ENCODE assay signal across 32 cellular contexts in the genomic region with DNA sequence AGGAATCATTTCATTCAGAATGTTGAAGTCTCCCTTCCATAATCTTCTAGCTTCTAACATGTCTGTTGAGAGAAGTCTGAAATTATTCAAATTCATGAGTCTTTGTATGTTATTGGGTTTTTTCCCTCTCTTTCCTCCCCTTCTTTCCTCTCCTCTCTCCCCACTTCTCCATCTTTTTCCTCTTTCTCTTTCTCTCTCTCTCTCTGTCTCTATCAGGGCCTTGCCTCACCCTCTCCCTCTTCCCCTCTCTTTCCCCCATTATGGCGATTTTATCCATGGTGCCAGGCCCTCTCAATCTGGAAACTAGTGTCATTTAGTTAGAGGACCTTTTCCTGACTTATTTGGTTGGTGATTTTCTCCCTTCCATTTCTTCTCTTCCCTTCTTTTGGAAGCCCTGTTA.
"Had no signal": no experiment of that assay in that cellular context is flagged by ENCODE, and none has a peak within 500 bp of the region (broad histone marks: within the 10 kb centered on the region; RNA-seq: fewer than 3 reads in every experiment).

No MANE protein-coding gene starts in this region.

- H3K4me1 ChIP-seq: colonic mucosa, esophagus squamous epithelium, parathyroid adenoma, right lobe of liver, suprapubic skin, transverse colon, upper lobe of right lung, uterus had no signal

- H2AFZ ChIP-seq: neural progenitor cell, parathyroid adenoma had no signal

- H3K79me2 ChIP-seq: parathyroid adenoma had no signal

- H3K27ac ChIP-seq: colonic mucosa, esophagus squamous epithelium, neural progenitor cell, parathyroid adenoma, right lobe of liver, suprapubic skin, transverse colon, upper lobe of right lung, uterus had no signal

- H3K36me3 ChIP-seq: colonic mucosa, esophagus squamous epithelium, neural progenitor cell, right lobe of liver, suprapubic skin, transverse colon, upper lobe of right lung, uterus had no signal

- H3K4me1 Mint-ChIP-seq: immature natural killer cell; memory B cell; naive thymus-derived CD4-positive, alpha-beta T cell; stimulated activated naive CD8-positive, alpha-beta T cell treated with anti-CD3 and anti-CD28 coated beads, Interleukin-15, amount 100 ng/mL, for 72 hours had no signal

- ATAC-seq: left colon; left ventricle myocardium superior; naive thymus-derived CD4-positive, alpha-beta T cell; right lobe of liver; stimulated activated naive CD8-positive, alpha-beta T cell treated with anti-CD3 and anti-CD28 coated beads, Interleukin-15, amount 100 ng/mL, for 72 hours; upper lobe of right lung had no signal

- H3K4me2 ChIP-seq: neural progenitor cell had no signal

- H3K4me3 Mint-ChIP-seq: dendritic cell treated with granulocyte-macrophage colony-stimulating factor and Interleukin-4, amounts not matched to agents 40 ng/mL and 50 ng/mL, for 4 days; immature natural killer cell; memory B cell; naive thymus-derived CD4-positive, alpha-beta T cell; nephron; neural progenitor cell; stimulated activated naive CD8-positive, alpha-beta T cell treated with anti-CD3 and anti-CD28 coated beads, Interleukin-15, amount 100 ng/mL, for 72 hours had no signal

- H3K9me3 Mint-ChIP-seq: dendritic cell treated with granulocyte-macrophage colony-stimulating factor and Interleukin-4, amounts not matched to agents 40 ng/mL and 50 ng/mL, for 4 days; immature natural killer cell; memory B cell; nephron; stimulated activated naive CD8-positive, alpha-beta T cell treated with anti-CD3 and anti-CD28 coated beads, Interleukin-15, amount 100 ng/mL, for 72 hours had no signal

- H3K9me3 ChIP-seq: colonic mucosa, esophagus squamous epithelium, right lobe of liver, suprapubic skin, transverse colon, upper lobe of right lung, uterus had no signal

- DNase-seq: colonic mucosa; effector memory CD4-positive, alpha-beta T cell; esophagus squamous epithelium; foreskin melanocyte; glutamatergic neuron; hypothalamus; immature natural killer cell; islet precursor cell; kidney glomerular epithelial cell; left colon; left ventricle myocardium superior; midbrain; naive thymus-derived CD4-positive, alpha-beta T cell; right lobe of liver; small intestine; stimulated activated CD4-positive, alpha-beta T cell treated with anti-CD3 and anti-CD28 coated beads, Interleukin-12 subunit alpha, Interleukin-12 subunit beta, amount 100 ng/mL, for 4 hours; stimulated activated CD4-positive, alpha-beta T cell treated with anti-CD3 and anti-CD28 coated beads, Interleukin-1b, Interleukin-23, amount 100 ng/mL, for 48 hours; stimulated activated CD4-positive, alpha-beta T cell treated with anti-CD3 and anti-CD28 coated beads, Interleukin-4, amount 100 ng/mL, for 1 hour; stimulated activated CD8-positive, alpha-beta memory T cell treated with anti-CD3 and anti-CD28 coated beads, Interleukin-4, amount 100 ng/mL, for 48 hours; stimulated activated naive CD4-positive, alpha-beta T cell; stimulated activated naive CD8-positive, alpha-beta T cell treated with anti-CD3 and anti-CD28 coated beads, Interleukin-15, amount 100 ng/mL, for 72 hours; transverse colon; upper lobe of right lung; uterus had no signal

- H3K4me3 ChIP-seq: colonic mucosa, esophagus squamous epithelium, lung, neural progenitor cell, right lobe of liver, suprapubic skin, transverse colon, upper lobe of right lung, uterus had no signal

- H3K27me3 Mint-ChIP-seq: dendritic cell treated with granulocyte-macrophage colony-stimulating factor and Interleukin-4, amounts not matched to agents 40 ng/mL and 50 ng/mL, for 4 days; progenitor cell of endocrine pancreas; stimulated activated naive CD8-positive, alpha-beta T cell treated with anti-CD3 and anti-CD28 coated beads, Interleukin-15, amount 100 ng/mL, for 72 hours had no signal

- H3K27ac Mint-ChIP-seq: dendritic cell treated with granulocyte-macrophage colony-stimulating factor and Interleukin-4, amounts not matched to agents 40 ng/mL and 50 ng/mL, for 4 days; immature natural killer cell; memory B cell; naive thymus-derived CD4-positive, alpha-beta T cell; nephron; neural progenitor cell; progenitor cell of endocrine pancreas; stimulated activated naive CD8-positive, alpha-beta T cell treated with anti-CD3 and anti-CD28 coated beads, Interleukin-15, amount 100 ng/mL, for 72 hours had no signal

- H3K36me3 Mint-ChIP-seq: immature natural killer cell; memory B cell; naive thymus-derived CD4-positive, alpha-beta T cell; neural progenitor cell had no signal

- H3K27me3 ChIP-seq: colonic mucosa, neural progenitor cell, right lobe of liver, upper lobe of right lung, uterus had no signal
